In genomic region chr12:93231938-93232337, GRCh38 we compare ENCODE assay signal across 8 cellular contexts.
"Had no signal": no experiment of that assay in that cellular context is flagged by ENCODE, and none has a peak within 500 bp of the region (broad histone marks: within the 10 kb centered on the region; RNA-seq: fewer than 3 reads in every experiment).

No MANE protein-coding gene starts in this region.

- ATAC-seq: GM23338, HepG2 had no signal

- H3K27ac ChIP-seq: HL-60 had no signal

- H2AFZ ChIP-seq: GM23338 had no signal

- FAIRE-seq: H1, H54, HepG2 had no signal

- H3K4me2 ChIP-seq: GM23338 had no signal

- H3K4me3 ChIP-seq: GM23338 had no signal

- DNase-seq: H9, HCEC 1CT, KBM-7 had no signal
